In the genomic region with DNA sequence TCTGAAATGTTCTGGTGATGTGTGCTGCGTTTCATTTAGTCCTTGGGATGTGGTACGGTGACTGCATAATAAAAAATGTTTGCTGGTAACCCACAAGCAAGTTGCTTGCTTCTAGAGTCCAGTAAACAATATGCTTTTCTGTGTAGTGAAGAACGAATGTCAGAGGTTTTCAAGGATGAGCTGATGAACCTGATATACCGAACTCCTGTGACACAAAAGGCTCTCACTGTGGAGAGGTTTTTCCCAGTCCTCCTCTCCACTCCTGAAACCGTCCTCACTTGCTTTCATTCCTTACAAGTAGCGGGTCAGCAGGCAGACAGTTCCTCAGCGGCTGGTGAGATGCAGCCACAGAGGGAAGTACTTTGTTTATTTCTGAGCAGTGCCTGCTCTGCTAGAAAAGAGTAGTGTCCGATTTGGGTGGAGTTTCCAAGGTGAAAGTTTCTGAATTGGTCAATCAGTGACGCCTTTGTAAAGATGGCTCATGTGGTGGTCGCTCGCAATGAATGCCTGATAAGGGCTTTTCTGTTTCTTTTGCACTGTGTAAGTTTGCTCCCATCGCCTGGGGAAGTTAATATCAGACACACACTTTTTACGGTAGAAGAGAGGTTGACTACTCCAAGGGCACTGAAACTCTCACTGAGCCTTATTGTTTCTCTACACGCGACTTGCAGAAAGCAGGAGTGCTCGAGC, we compare ENCODE assay signal across 8 cellular contexts. TPM values are rescaled to one million over a fixed set of nuclear protein-coding genes. Genes with fewer than 3 reads are reported as not detected.
DNase-seq lines count a peak whose midpoint lies in the region; ATAC-seq and TF ChIP-seq lines count a peak whose summit lies in the region.

No MANE protein-coding gene starts in this region.

- no peaks in the 10 kb centered on the region for H3K27me3 ChIP-seq in CD8-positive, alpha-beta T cell (ENCODE audit: insufficient read depth, low read length)
- no peaks in the 10 kb centered on the region for H3K27me3 ChIP-seq in mammary epithelial cell (ENCODE audit: insufficient read depth, low read length)

- ATAC-seq in CD8-positive, alpha-beta T cell = no peak
- ATAC-seq in GM21529 (IDR thresholded peaks at IDR 0.05; ENCODE audit: unreplicated experiment) = peak; percentile 32
- ATAC-seq in stimulated activated naive CD8-positive, alpha-beta T cell treated with anti-CD3 and anti-CD28 coated beads, Interleukin-15, amount 100 ng/mL, for 72 hours = peak; percentile 26
- ATAC-seq in GM19467 (IDR thresholded peaks at IDR 0.05; ENCODE audit: unreplicated experiment) = no peak
- no peak for ATAC-seq in GM21390 (IDR thresholded peaks at IDR 0.05; ENCODE audit: unreplicated experiment)

- H3K9me3 Mint-ChIP-seq in CD8-positive, alpha-beta T cell = no peaks in the 10 kb centered on the region
- H3K9me3 Mint-ChIP-seq in stimulated activated naive CD8-positive, alpha-beta T cell treated with anti-CD3 and anti-CD28 coated beads, Interleukin-15, amount 100 ng/mL, for 72 hours = no peaks in the 10 kb centered on the region

- CTCF ChIA-PET in CD8-positive, alpha-beta T cell (lab: Charles Lee) = interaction anchor here (1.1 kb wide), 1 partner anchor 380 kb away, joined by 5 read pairs; no protein-coding TSS in a partner anchor
- CTCF ChIA-PET in mammary epithelial cell (lab: Charles Lee; ENCODE audit: low non-redundant PET) = no interaction called here

- H3K4me1 Mint-ChIP-seq in CD8-positive, alpha-beta T cell (ENCODE audit: low read depth) = peaks cover 44% of the 10 kb centered on the region
- peaks cover 71% of the 10 kb centered on the region for H3K4me1 Mint-ChIP-seq in stimulated activated naive CD8-positive, alpha-beta T cell treated with anti-CD3 and anti-CD28 coated beads, Interleukin-15, amount 100 ng/mL, for 72 hours

- peaks cover 77% of the 10 kb centered on the region for H3K79me2 ChIP-seq in mammary epithelial cell (ENCODE audit: insufficient read depth, low read length)

- no peak overlapping the region for H3K27ac ChIP-seq in CD8-positive, alpha-beta T cell (ENCODE audit: low read depth, low read length)
- peak overlapping the region; percentile 96 for H3K27ac ChIP-seq in mammary epithelial cell (ENCODE audit: insufficient read depth, low read depth, low read length)

- WGBS in mammary epithelial cell (ENCODE audit: low coverage, missing lambda C conversion rate) = 5% methylated on average over 16 of the region's 16 CpGs

- H3K9ac ChIP-seq in mammary epithelial cell (ENCODE audit: insufficient read depth, low read length) = peak overlapping the region; percentile 99

- H3K4me3 Mint-ChIP-seq in CD8-positive, alpha-beta T cell = peak overlapping the region; percentile 92
- peak overlapping the region; percentile 87 to 92 for H3K4me3 Mint-ChIP-seq in stimulated activated naive CD8-positive, alpha-beta T cell treated with anti-CD3 and anti-CD28 coated beads, Interleukin-15, amount 100 ng/mL, for 72 hours

- no peak overlapping the region for H3K4me3 ChIP-seq in CD8-positive, alpha-beta T cell (ENCODE audit: low read depth, low read length)
- H3K4me3 ChIP-seq in mammary epithelial cell (replicated peaks in 1 of 3; ENCODE audit: insufficient read depth in 1 of 3, low read depth in 2 of 3, low read length in 3 of 3) = peak overlapping the region; percentile 69 to 99 (median 92)

- in situ Hi-C loops in mammary epithelial cell (cut with MboI; ENCODE audit: low sequenced_read_pairs in 2 of 2) = no loop called here

- POLR2A ChIA-PET in CD8-positive, alpha-beta T cell (lab: Charles Lee) = no interaction called here

- BruUV-seq in mammary epithelial cell (replicated peaks; lab: Mats Ljungman, UMichigan) = no TSS peak

- peaks cover 31% of the 10 kb centered on the region for H3K4me1 ChIP-seq in CD8-positive, alpha-beta T cell (ENCODE audit: insufficient read depth, low read length)
- peaks cover 36% of the 10 kb centered on the region for H3K4me1 ChIP-seq in mammary epithelial cell (ENCODE audit: insufficient read depth, low read length)

- DNase-seq in CD8-positive, alpha-beta T cell = peak in 1 of 7 experiments; percentile 18
- DNase-seq in NOMO-1 treated with dmso at 0.1 percent for 144 hours (lab: John Stamatoyannopoulos, UW; ENCODE audit: unreplicated experiment) (peak; percentile 62), mammary epithelial cell (peak; percentile 68), left kidney (ENCODE audit: low read depth, low spot score) (peak; percentile 54)
- DNase-seq in stimulated activated naive CD8-positive, alpha-beta T cell treated with anti-CD3 and anti-CD28 coated beads, Interleukin-15, amount 100 ng/mL, for 72 hours = peak; percentile 16 to 34

- peak overlapping the region; percentile 79 for H3K27ac Mint-ChIP-seq in CD8-positive, alpha-beta T cell
- peak overlapping the region; percentile 92 to 95 for H3K27ac Mint-ChIP-seq in stimulated activated naive CD8-positive, alpha-beta T cell treated with anti-CD3 and anti-CD28 coated beads, Interleukin-15, amount 100 ng/mL, for 72 hours

- dilution Hi-C loops in mammary epithelial cell (cut with HindIII; ENCODE audit: low sequenced_read_pairs) = no loop called here

- H3K4me2 ChIP-seq in mammary epithelial cell (ENCODE audit: insufficient read depth, low read depth, low read length) = peak overlapping the region; percentile 83

- H3K27me3 Mint-ChIP-seq in CD8-positive, alpha-beta T cell (ENCODE audit: low read depth) = no peaks in the 10 kb centered on the region
- H3K27me3 Mint-ChIP-seq in stimulated activated naive CD8-positive, alpha-beta T cell treated with anti-CD3 and anti-CD28 coated beads, Interleukin-15, amount 100 ng/mL, for 72 hours = peaks cover 4% of the 10 kb centered on the region

- TF ChIP-seq CTCF in CD8-positive, alpha-beta T cell (IDR thresholded peaks at IDR 0.05) = no peak
- no peak for TF ChIP-seq CTCF in mammary epithelial cell (conservative IDR thresholded peaks at IDR 0.05 in 1 of 2, IDR thresholded peaks at IDR 0.05 in 1 of 2; ENCODE audit: extremely low read depth in 1 of 2, insufficient read depth in 1 of 2, low read depth in 1 of 2, low read length in 2 of 2)

- peaks cover 16% of the 10 kb centered on the region for H3K36me3 Mint-ChIP-seq in CD8-positive, alpha-beta T cell

- no peaks in the 10 kb centered on the region for H4K20me1 ChIP-seq in mammary epithelial cell (ENCODE audit: insufficient read depth, low read length)

- peak overlapping the region; percentile 32 for H2AFZ ChIP-seq in mammary epithelial cell (ENCODE audit: low read depth, low read length)

- H3K36me3 ChIP-seq in CD8-positive, alpha-beta T cell (ENCODE audit: insufficient read depth, low read length) = no peaks in the 10 kb centered on the region
- no peaks in the 10 kb centered on the region for H3K36me3 ChIP-seq in mammary epithelial cell (ENCODE audit: insufficient read depth, low read length)

- intact Hi-C loops in CD8-positive, alpha-beta T cell (cut with DNase I, micrococcal nuclease) = loop anchor here (5.0 to 10.0 kb wide), 5 partner anchors 75 to 925 kb away; a partner anchor contains a TSS
- intact Hi-C loops in mammary epithelial cell (cut with micrococcal nuclease) = loop anchor here (1.0 to 5.0 kb wide), 4 partner anchors 55 to 160 kb away; no protein-coding TSS in a partner anchor

- H3K9me3 ChIP-seq in CD8-positive, alpha-beta T cell (ENCODE audit: low read length) = no peaks in the 10 kb centered on the region
- no peaks in the 10 kb centered on the region for H3K9me3 ChIP-seq in mammary epithelial cell (replicated peaks; ENCODE audit: insufficient read depth, low read length)

RNA-seq across cellular contexts. Expression of a gene that starts 3.0 kb away (rescaled TPM):
- total RNA-seq in CD8-positive, alpha-beta T cell = 10 to 100 TPM; 11.3 to 13.9 TPM
- 10 to 100 TPM; 16.7 to 28.3 TPM for total RNA-seq in mammary epithelial cell
- 6.3 TPM for polyA plus RNA-seq in mammary epithelial cell
- 41.9 TPM for polyA minus RNA-seq in mammary epithelial cell

Comparison
In these comparisons a context has a peak if more than half of its experiments do, and no peak if none do; other contexts are left out.
1. ATAC-seq: peak in GM21529 (single experiment) and stimulated activated naive CD8-positive, alpha-beta T cell treated with anti-CD3 and anti-CD28 coated beads, Interleukin-15, amount 100 ng/mL, for 72 hours (single experiment); none in CD8-positive, alpha-beta T cell (single experiment), GM19467 (single experiment) and GM21390 (single experiment).